Comparison of ENCODE assay signal across 8 cellular contexts in genomic region chr21:36385909-36386642, GRCh38. TPM values are rescaled to one million over a fixed set of nuclear protein-coding genes. Genes with fewer than 3 reads are reported as not detected.
DNase-seq lines count a peak whose midpoint lies in the region; ATAC-seq and TF ChIP-seq lines count a peak whose summit lies in the region.

No MANE protein-coding gene starts in this region.

- DNase-seq in DMS153 treated with DMSO at 0.1 percent for 48 hours (lab: John Stamatoyannopoulos, UW; ENCODE audit: unreplicated experiment) (peak; percentile 6), DMS153 (lab: John Stamatoyannopoulos, UW) (no peak), PC-3 (peak; percentile 23), progenitor cell of endocrine pancreas (ENCODE audit: low spot score, unreplicated experiment) (no peak), islet precursor cell (no peak)
- DNase-seq in activated effector memory CD4-positive, alpha-beta T cell treated with Interleukin-2 at 50 U/mL for 16 hours = no peak

- intact Hi-C loops in PC-3 (cut with micrococcal nuclease) = no loop called here

- H2AFZ ChIP-seq in PC-3 (ENCODE audit: low read length) = peak overlapping the region; percentile 84

- no peaks in the 10 kb centered on the region for H3K9me3 Mint-ChIP-seq in progenitor cell of endocrine pancreas (ENCODE audit: low read depth)

- WGBS in esophagus, 2 donors = 59 to 64% methylated on average over 23 of the region's 23 CpGs

- H3F3A ChIP-seq in PC-3 (ENCODE audit: low read length, unreplicated experiment) = peaks cover 6% of the 10 kb centered on the region

- POLR2A ChIA-PET in PC-3 (lab: Charles Lee; ENCODE audit: unreplicated experiment) = no interaction called here

- H3K27me3 ChIP-seq in PC-3 (ENCODE audit: low read length) = no peaks in the 10 kb centered on the region
- no peaks in the 10 kb centered on the region for H3K27me3 ChIP-seq in esophagus (ENCODE audit: control insufficient read depth in 1 of 2, insufficient read depth in 2 of 2, low read length in 2 of 2)

- BruUV-seq in PC-3 (replicated peaks; lab: Mats Ljungman, UMichigan) = TSS peak; percentile 52

- peaks cover 8% of the 10 kb centered on the region for H3K4me1 Mint-ChIP-seq in progenitor cell of endocrine pancreas (ENCODE audit: low read depth)

- ATAC-seq in PC-3 = peak; percentile 8
- no peak for ATAC-seq in HG03196 (IDR thresholded peaks at IDR 0.05; ENCODE audit: unreplicated experiment)

- peak overlapping the region; percentile 71 for H3K27ac Mint-ChIP-seq in progenitor cell of endocrine pancreas

- CTCF ChIA-PET in PC-3 (lab: Charles Lee) = interaction anchor here (0.5 to 0.6 kb wide), 2 partner anchors 308 to 705 kb away, joined by 3 read pairs; no protein-coding TSS in a partner anchor

- peaks cover 15% of the 10 kb centered on the region for H3K4me1 ChIP-seq in PC-3 (ENCODE audit: insufficient read depth, low read length)
- H3K4me1 ChIP-seq in esophagus (ENCODE audit: control insufficient read depth in 2 of 2, insufficient read depth in 2 of 2, low read length in 1 of 2) = no peaks in the 10 kb centered on the region

- H3K9me2 ChIP-seq in PC-3 (replicated peaks; ENCODE audit: low read length) = no peaks in the 10 kb centered on the region

- H3K79me2 ChIP-seq in PC-3 (ENCODE audit: low read length) = peaks cover 16% of the 10 kb centered on the region

- H3K27me3 Mint-ChIP-seq in progenitor cell of endocrine pancreas = no peaks in the 10 kb centered on the region

- H3K27ac ChIP-seq in PC-3 (ENCODE audit: low read length) = 0 out of 2 replicates have a peak overlapping the region, but pooled peaks have one; percentile 24
- H3K27ac ChIP-seq in esophagus (ENCODE audit: low read depth in 2 of 2, low read length in 1 of 2) = peak overlapping the region; percentile 43 to 51

- no peaks in the 10 kb centered on the region for H3K9me3 ChIP-seq in PC-3 (ENCODE audit: low read length)
- H3K9me3 ChIP-seq in esophagus (ENCODE audit: control insufficient read depth in 2 of 2, insufficient read depth in 1 of 2, low read depth in 1 of 2, low read length in 1 of 2) = no peaks in the 10 kb centered on the region

- H3K36me3 ChIP-seq in PC-3 (ENCODE audit: low read depth, low read length) (no peaks in the 10 kb centered on the region), esophagus (ENCODE audit: control insufficient read depth in 2 of 2, insufficient read depth in 2 of 2, low read length in 1 of 2) (no peaks in the 10 kb centered on the region)

- no peaks in the 10 kb centered on the region for H4K20me1 ChIP-seq in PC-3 (ENCODE audit: low read length)

- TF ChIP-seq CTCF in PC-3 (conservative IDR thresholded peaks at IDR 0.05; ENCODE audit: low read depth, low read length) = no peak
- TF ChIP-seq CTCF in progenitor cell of endocrine pancreas (IDR thresholded peaks at IDR 0.05; ENCODE audit: unreplicated experiment) = no peak

- peaks cover 9% of the 10 kb centered on the region for H3K36me3 Mint-ChIP-seq in progenitor cell of endocrine pancreas (ENCODE audit: insufficient read depth)

- peak overlapping the region; percentile 87 for H3K4me2 ChIP-seq in PC-3 (ENCODE audit: low read length)

- H3K4me3 Mint-ChIP-seq in progenitor cell of endocrine pancreas (ENCODE audit: low read depth) = peak overlapping the region; percentile 75

- peak overlapping the region; percentile 94 for H3K9ac ChIP-seq in PC-3 (ENCODE audit: low read length)

- peak overlapping the region; percentile 94 for H3K4me3 ChIP-seq in PC-3 (ENCODE audit: low read length)
- H3K4me3 ChIP-seq in esophagus (ENCODE audit: low read depth in 1 of 2, low read length in 2 of 2) = peak overlapping the region; percentile 50 to 58

RNA-seq across cellular contexts. Expression of gene CHAF1B, which starts 0.9 kb away (rescaled TPM):
- total RNA-seq in PC-3 (2014; rRNA removed) = 18.5 and 19.0 TPM in 2 replicates
- polyA plus RNA-seq in esophagus = 1 to 10 TPM; 2.1 to 3.2 TPM
- total RNA-seq in progenitor cell of endocrine pancreas = 9.1 and 11.7 TPM in 2 replicates

Comparison
In these comparisons a context has a peak if more than half of its experiments do, and no peak if none do; other contexts are left out.
1. DNase-seq: peak in DMS153 treated with DMSO at 0.1 percent for 48 hours (single experiment) and PC-3 (single experiment); none in DMS153 (single experiment), progenitor cell of endocrine pancreas (single experiment), islet precursor cell (single experiment) and activated effector memory CD4-positive, alpha-beta T cell treated with Interleukin-2 at 50 U/mL for 16 hours (single experiment).